ENCODE assay signal across 18 cellular contexts in genomic region chr10:88813200-88813599, GRCh38. TPM values are rescaled to one million over a fixed set of nuclear protein-coding genes. Genes with fewer than 3 reads are reported as not detected.
DNase-seq lines count a peak whose midpoint lies in the region; ATAC-seq, FAIRE-seq and TF ChIP-seq lines count a peak whose summit lies in the region.
"Had no signal": no experiment of that assay in that cellular context is flagged by ENCODE, and none has a peak within 500 bp of the region (broad histone marks: within the 10 kb centered on the region; RNA-seq: fewer than 3 reads in every experiment).

No MANE protein-coding gene starts in this region.

- no peak overlapping the region for H3K27ac ChIP-seq in A549
- no peak overlapping the region for H3K27ac ChIP-seq in IMR-90 (ENCODE audit: insufficient read depth, low read length)
- no peak overlapping the region for H3K27ac ChIP-seq in neural progenitor cell

- H3K27ac Mint-ChIP-seq in activated T-helper 17 cell treated with anti-CD3 and anti-CD28 coated beads, Interleukin-2, amount 50 U/mL, for 72 hours = peak overlapping the region; percentile 8
- H3K27ac Mint-ChIP-seq in neural progenitor cell = no peak overlapping the region
- H3K27ac Mint-ChIP-seq: CD4-positive, alpha-beta T cell; GM23338 had no signal

- H2AK9ac ChIP-seq in IMR-90 (replicated peaks; ENCODE audit: low read depth, low read length, poor library complexity) = no peak overlapping the region

- no peak for FAIRE-seq in A549 (lab: Jason Lieb, UNC)
- FAIRE-seq: G401.6, GM12891, H54, HTR-8/SVneo had no signal

- H3K9me1 ChIP-seq in IMR-90 (ENCODE audit: insufficient read depth, low read length) = no peaks in the 10 kb centered on the region

- no peak for TF ChIP-seq POLR2A in A549 (IDR thresholded peaks at IDR 0.05; ENCODE audit: low read length)
- no peak for TF ChIP-seq POLR2A in IMR-90 (IDR thresholded peaks at IDR 0.05; ENCODE audit: low read depth, low read length)

- no peak overlapping the region for H3K4ac ChIP-seq in IMR-90 (ENCODE audit: low read depth, low read length)

- ATAC-seq in A549 (no peak), IMR-90 (ENCODE audit: low read depth) (no peak)
- ATAC-seq in activated T-helper 17 cell treated with anti-CD3 and anti-CD28 coated beads, Interleukin-2, amount 50 U/mL, for 72 hours (replicated peaks) = no peak
- ATAC-seq: GM23338 had no signal

- H3K4me1 ChIP-seq in A549 (peaks cover 6% of the 10 kb centered on the region; the same call in 1 of the 3 replicates), IMR-90 (ENCODE audit: control insufficient read depth, insufficient read depth, low read length) (no peaks in the 10 kb centered on the region), neural progenitor cell (no peaks in the 10 kb centered on the region)
- H3K4me1 ChIP-seq: Caco-2 had no signal

- H3K4me1 Mint-ChIP-seq in activated T-helper 17 cell treated with anti-CD3 and anti-CD28 coated beads, Interleukin-2, amount 50 U/mL, for 72 hours = peaks cover 16% of the 10 kb centered on the region
- H3K4me1 Mint-ChIP-seq in neural progenitor cell = no peaks in the 10 kb centered on the region

- TF ChIP-seq CTCF in A549 (IDR thresholded peaks at IDR 0.05) (no peak), IMR-90 (conservative IDR thresholded peaks at IDR 0.05; ENCODE audit: low read depth, low read length) (no peak), neural progenitor cell (IDR thresholded peaks at IDR 0.05) (no peak)

- CTCF ChIA-PET in A549 (lab: Yijun Ruan, JAX) (interaction anchor here (0.8 to 1.2 kb wide), 4 partner anchors 10 to 248 kb away, joined by 3 to 6 read pairs (median 4); no protein-coding TSS in a partner anchor), IMR-90 (lab: Yijun Ruan, JAX) (no interaction called here)

- H2BK5ac ChIP-seq in IMR-90 (ENCODE audit: low read depth, low read length, poor library complexity, severe bottlenecking) = no peak overlapping the region

- H3K9me3 ChIP-seq in A549 = no peaks in the 10 kb centered on the region
- H3K9me3 ChIP-seq in IMR-90 (ENCODE audit: control insufficient read depth, insufficient read depth, low read length) = no peaks in the 10 kb centered on the region
- no peaks in the 10 kb centered on the region for H3K9me3 ChIP-seq in neural progenitor cell (ENCODE audit: low read depth)
- H3K9me3 ChIP-seq: BE2C, Caco-2 had no signal

- in situ Hi-C loops in IMR-90 (cut with MboI; ENCODE audit: low sequenced_read_pairs) = loop anchor here (5.0 kb wide), 1 partner anchor 246 kb away; no protein-coding TSS in a partner anchor

- no peaks in the 10 kb centered on the region for H3K79me1 ChIP-seq in IMR-90 (ENCODE audit: low read depth in 1 of 2, low read length in 2 of 2)

- H2AFZ ChIP-seq in IMR-90 (replicated peaks; ENCODE audit: low read length, poor library complexity) (no peak overlapping the region), neural progenitor cell (replicated peaks) (peak overlapping the region; percentile 38)
- H2AFZ ChIP-seq: GM23338 had no signal

- no peak overlapping the region for H3K4me2 ChIP-seq in A549
- no peak overlapping the region for H3K4me2 ChIP-seq in IMR-90 (ENCODE audit: low read depth, low read length)
- H3K4me2 ChIP-seq in neural progenitor cell = no peak overlapping the region
- H3K4me2 ChIP-seq: GM23338 had no signal

- no peak overlapping the region for H2BK120ac ChIP-seq in IMR-90 (ENCODE audit: low read depth, low read length)

- H3K9ac ChIP-seq in IMR-90 (ENCODE audit: low read depth, low read length) (no peak overlapping the region), neural progenitor cell (no peak overlapping the region)

- POLR2A ChIA-PET in A549 (lab: Yijun Ruan, JAX) = no interaction called here
- POLR2A ChIA-PET in IMR-90 (lab: Charles Lee; ENCODE audit: unreplicated experiment) = no interaction called here

- H3K36me3 ChIP-seq in IMR-90 (ENCODE audit: control insufficient read depth, insufficient read depth, low read length) (no peaks in the 10 kb centered on the region), neural progenitor cell (no peaks in the 10 kb centered on the region)
- H3K36me3 ChIP-seq: BE2C had no signal

- dilution Hi-C loops in IMR-90 (cut with HindIII; ENCODE audit: low sequenced_read_pairs, unreplicated experiment) = no loop called here

- H3K9me3 Mint-ChIP-seq in activated T-helper 17 cell treated with anti-CD3 and anti-CD28 coated beads, Interleukin-2, amount 50 U/mL, for 72 hours = no peaks in the 10 kb centered on the region
- H3K9me3 Mint-ChIP-seq in neural progenitor cell = no peaks in the 10 kb centered on the region
- H3K9me3 Mint-ChIP-seq: CD4-positive, alpha-beta T cell; GM23338 had no signal

- intact Hi-C loops in IMR-90 (cut with micrococcal nuclease) = loop anchor here (5.0 kb wide), 1 partner anchor 231 kb away; the partner anchor contains the start of gene RNLS

- no peak overlapping the region for H3K4me3 Mint-ChIP-seq in activated T-helper 17 cell treated with anti-CD3 and anti-CD28 coated beads, Interleukin-2, amount 50 U/mL, for 72 hours
- H3K4me3 Mint-ChIP-seq in neural progenitor cell = no peak overlapping the region
- H3K4me3 Mint-ChIP-seq: CD4-positive, alpha-beta T cell; GM23338 had no signal

- no TSS peak for BruUV-seq in IMR-90 (replicated peaks; lab: Mats Ljungman, UMichigan)

- H3K27me3 ChIP-seq in IMR-90 (ENCODE audit: control insufficient read depth, insufficient read depth, low read length) (peaks cover 11% of the 10 kb centered on the region), neural progenitor cell (no peaks in the 10 kb centered on the region)
- H3K27me3 ChIP-seq: BE2C had no signal

- H2BK20ac ChIP-seq in IMR-90 (ENCODE audit: low read depth, low read length) = no peak overlapping the region

- H3K36me3 Mint-ChIP-seq in activated T-helper 17 cell treated with anti-CD3 and anti-CD28 coated beads, Interleukin-2, amount 50 U/mL, for 72 hours (ENCODE audit: low read depth) = no peaks in the 10 kb centered on the region
- no peaks in the 10 kb centered on the region for H3K36me3 Mint-ChIP-seq in neural progenitor cell

- H4K8ac ChIP-seq in IMR-90 (ENCODE audit: low read depth in 2 of 2, low read length in 2 of 2) = no peak overlapping the region

- no peak overlapping the region for H2AK5ac ChIP-seq in IMR-90 (ENCODE audit: low read depth, low read length)

- no peaks in the 10 kb centered on the region for H3K79me2 ChIP-seq in neural progenitor cell (ENCODE audit: low read depth)

- H4K20me1 ChIP-seq in IMR-90 (ENCODE audit: insufficient read depth, low read length) (no peaks in the 10 kb centered on the region), neural progenitor cell (ENCODE audit: low read depth) (no peaks in the 10 kb centered on the region)

- H4K91ac ChIP-seq in IMR-90 (ENCODE audit: insufficient read depth, low read depth, low read length) = no peak overlapping the region

- no peak overlapping the region for H3K14ac ChIP-seq in IMR-90 (replicated peaks; ENCODE audit: low read depth, low read length)

- TF ChIP-seq EP300 in A549 (IDR thresholded peaks at IDR 0.05) = no peak

- H3K56ac ChIP-seq in IMR-90 (ENCODE audit: extremely low read depth, insufficient read depth, low read length) = no peak overlapping the region

- no peak overlapping the region for H3K18ac ChIP-seq in IMR-90 (ENCODE audit: low read depth, low read length)

- no peak overlapping the region for H2BK15ac ChIP-seq in IMR-90 (ENCODE audit: low read depth, low read length)

- no peak overlapping the region for H3K4me3 ChIP-seq in A549
- no peak overlapping the region for H3K4me3 ChIP-seq in IMR-90 (ENCODE audit: insufficient read depth, low read depth, low read length)
- no peak overlapping the region for H3K4me3 ChIP-seq in neural progenitor cell
- H3K4me3 ChIP-seq: GM23338 had no signal

- 59% methylated on average over 6 of the region's 6 CpGs for WGBS in A549 (ENCODE audit: missing lambda C conversion rate)
- no CpG with 5 or more reads among the region's 6 CpGs for WGBS in IMR-90 (ENCODE audit: extremely low coverage in 2 of 2, insufficient read length in 1 of 2), 2 experiments

- no peak overlapping the region for H3K23ac ChIP-seq in IMR-90 (ENCODE audit: low read depth, low read length)

- DNase-seq in A549 (ENCODE audit: low read depth in 1 of 2, low spot score in 1 of 2) (no peak), IMR-90 (no peak), neural progenitor cell (ENCODE audit: low spot score) (no peak), SHP77 (lab: John Stamatoyannopoulos, UW) (no peak), NCI-H510A treated with DMSO at 0.1 percent for 48 hours (lab: John Stamatoyannopoulos, UW) (no peak)
- DNase-seq: ACHN; BE2C; C1 segment of cervical spinal cord; Caco-2; CD4-positive, alpha-beta T cell; HCEC 1CT had no signal

- no peaks in the 10 kb centered on the region for H3F3A ChIP-seq in neural progenitor cell (ENCODE audit: low read depth)

- no peaks in the 10 kb centered on the region for H3K27me3 Mint-ChIP-seq in activated T-helper 17 cell treated with anti-CD3 and anti-CD28 coated beads, Interleukin-2, amount 50 U/mL, for 72 hours
- H3K27me3 Mint-ChIP-seq in neural progenitor cell (ENCODE audit: insufficient read depth, low read depth) = peaks cover 2% of the 10 kb centered on the region
- H3K27me3 Mint-ChIP-seq: CD4-positive, alpha-beta T cell had no signal

- TF ChIP-seq RAD21 in A549 (conservative IDR thresholded peaks at IDR 0.05 in 1 of 2, IDR thresholded peaks at IDR 0.05 in 1 of 2) (no peak), IMR-90 (IDR thresholded peaks at IDR 0.05; ENCODE audit: low read length) (no peak)

- H4K5ac ChIP-seq in IMR-90 (ENCODE audit: low read depth, low read length) = no peak overlapping the region

RNA-seq across cellular contexts. Expression of gene LIPM, which starts 10.7 kb away (rescaled TPM):
- polyA plus RNA-seq in A549 (2011; rRNA removed) = not detected in 2 replicates
- not detected in 2 replicates for polyA plus RNA-seq in A549 (2012; cell fraction: cytosol; rRNA removed)
- not detected in 2 replicates for polyA plus RNA-seq in A549 (2012; cell fraction: nucleus; rRNA removed)
- not detected in 3 replicates for polyA plus RNA-seq in A549 (2017; fragmentation: RNase III; extraction: RNeasy Plus Mini Kit Qiagen cat#74134 plus additional on column Dnase treatment)
- polyA minus RNA-seq in A549 (2011; rRNA and poly(A)+ RNA removed) = not detected in 2 replicates
- total RNA-seq in IMR-90 (2012; rRNA removed) = not detected in 2 replicates
- polyA plus RNA-seq in IMR-90 (2012; rRNA removed) = not detected in 2 replicates
- not detected in 2 replicates for polyA plus RNA-seq in IMR-90 (2012; cell fraction: cytosol; rRNA removed)
- not detected in 2 replicates for polyA plus RNA-seq in IMR-90 (2012; cell fraction: nucleus; rRNA removed; ENCODE audit: low replicate concordance)
- total RNA-seq in activated T-helper 17 cell treated with anti-CD3 and anti-CD28 coated beads, Interleukin-2, amount 50 U/mL, for 72 hours = not detected
- total RNA-seq in neural progenitor cell (ENCODE audit: low replicate concordance) = not detected in 2 replicates
- total RNA-seq: A172; Caco-2; CD4-positive, alpha-beta T cell; GM23338 had no signal
- polyA plus RNA-seq: GM23338 had no signal

RNA-seq across cellular contexts. Expression of gene ANKRD22, which starts 38.4 kb away (rescaled TPM):
- polyA plus RNA-seq in A549 (2011; rRNA removed) = 0.59 and 0.60 TPM in 2 replicates
- polyA plus RNA-seq in A549 (2012; cell fraction: cytosol; rRNA removed) = 0.04 and 0.05 TPM in 2 replicates
- 0.07 TPM in 1 of 2 replicates, not detected in the other for polyA plus RNA-seq in A549 (2012; cell fraction: nucleus; rRNA removed)
- polyA plus RNA-seq in A549 (2017; fragmentation: RNase III; extraction: RNeasy Plus Mini Kit Qiagen cat#74134 plus additional on column Dnase treatment) = 0.29 to 0.53 TPM (median 0.43 TPM) in 3 replicates
- not detected in 2 replicates for polyA minus RNA-seq in A549 (2011; rRNA and poly(A)+ RNA removed)
- total RNA-seq in IMR-90 (2012; rRNA removed) = not detected in 2 replicates
- not detected in 2 replicates for polyA plus RNA-seq in IMR-90 (2012; rRNA removed)
- not detected in 2 replicates for polyA plus RNA-seq in IMR-90 (2012; cell fraction: cytosol; rRNA removed)
- polyA plus RNA-seq in IMR-90 (2012; cell fraction: nucleus; rRNA removed; ENCODE audit: low replicate concordance) = not detected in 2 replicates
- 1 to 10 TPM in 1 of 2 donors, under 1 TPM in 1; 0.21 to 5.9 TPM for total RNA-seq in activated T-helper 17 cell treated with anti-CD3 and anti-CD28 coated beads, Interleukin-2, amount 50 U/mL, for 72 hours
- not detected in 2 replicates for total RNA-seq in neural progenitor cell (ENCODE audit: low replicate concordance)
- total RNA-seq: A172; Caco-2; CD4-positive, alpha-beta T cell; GM23338 had no signal
- polyA plus RNA-seq: GM23338 had no signal

RNA-seq across cellular contexts. Expression of gene LIPN, which starts 53.4 kb away (rescaled TPM):
- polyA plus RNA-seq in A549 (2011; rRNA removed) = not detected in 2 replicates
- not detected in 2 replicates for polyA plus RNA-seq in A549 (2012; cell fraction: cytosol; rRNA removed)
- not detected in 2 replicates for polyA plus RNA-seq in A549 (2012; cell fraction: nucleus; rRNA removed)
- not detected in 3 replicates for polyA plus RNA-seq in A549 (2017; fragmentation: RNase III; extraction: RNeasy Plus Mini Kit Qiagen cat#74134 plus additional on column Dnase treatment)
- not detected in 2 replicates for polyA minus RNA-seq in A549 (2011; rRNA and poly(A)+ RNA removed)
- total RNA-seq in IMR-90 (2012; rRNA removed) = not detected in 2 replicates
- polyA plus RNA-seq in IMR-90 (2012; rRNA removed) = not detected in 2 replicates
- polyA plus RNA-seq in IMR-90 (2012; cell fraction: cytosol; rRNA removed) = not detected in 2 replicates
- polyA plus RNA-seq in IMR-90 (2012; cell fraction: nucleus; rRNA removed; ENCODE audit: low replicate concordance) = not detected in 2 replicates
- not detected for total RNA-seq in activated T-helper 17 cell treated with anti-CD3 and anti-CD28 coated beads, Interleukin-2, amount 50 U/mL, for 72 hours
- not detected in 2 replicates for total RNA-seq in neural progenitor cell (ENCODE audit: low replicate concordance)
- total RNA-seq: A172; Caco-2; CD4-positive, alpha-beta T cell; GM23338 had no signal
- polyA plus RNA-seq: GM23338 had no signal
